In genomic region chr10:117419921-117420320, GRCh38 we compare ENCODE assay signal across 22 cellular contexts. TPM values are rescaled to one million over a fixed set of nuclear protein-coding genes. Genes with fewer than 3 reads are reported as not detected.
DNase-seq lines count a peak whose midpoint lies in the region; ATAC-seq, FAIRE-seq and TF ChIP-seq lines count a peak whose summit lies in the region.
"Had no signal": no experiment of that assay in that cellular context is flagged by ENCODE, and none has a peak within 500 bp of the region (broad histone marks: within the 10 kb centered on the region; RNA-seq: fewer than 3 reads in every experiment).

No MANE protein-coding gene starts in this region.

- H2AFZ ChIP-seq in Loucy (ENCODE audit: low read length) (no peak overlapping the region), H1 (ENCODE audit: low read length) (peak overlapping the region; percentile 67)

- no peak overlapping the region for H3K9ac ChIP-seq in Loucy (ENCODE audit: low read depth, low read length, poor library complexity, severe bottlenecking)
- H3K9ac ChIP-seq in H1 (replicated peaks in 1 of 4; ENCODE audit: extremely low read depth in 1 of 4, low read depth in 3 of 4, low read length in 3 of 4) = no peak overlapping the region

- no peak overlapping the region for H3K4me2 ChIP-seq in Loucy (ENCODE audit: low read depth, low read length, poor library complexity, severe bottlenecking)
- H3K4me2 ChIP-seq in H1 (ENCODE audit: insufficient read depth in 1 of 2, low read depth in 2 of 2, low read length in 2 of 2) = no peak overlapping the region

- H3K79me2 ChIP-seq in Loucy (ENCODE audit: insufficient read depth, low read length) = peaks cover 98% of the 10 kb centered on the region
- no peaks in the 10 kb centered on the region for H3K79me2 ChIP-seq in H1 (ENCODE audit: control insufficient read depth in 1 of 2, insufficient read depth in 2 of 2, low read length in 2 of 2)

- H3K14ac ChIP-seq in H1 (ENCODE audit: insufficient read length) = no peak overlapping the region

- H3K4ac ChIP-seq in H1 (replicated peaks; ENCODE audit: insufficient read length, low read depth, low read length) = no peak overlapping the region

- H2BK12ac ChIP-seq in H1 (ENCODE audit: low read depth, low read length) = no peak overlapping the region

- H3F3A ChIP-seq in Loucy (ENCODE audit: low read depth) = no peaks in the 10 kb centered on the region

- peak; percentile 28; the same call in 1 of the 2 replicates for TF ChIP-seq CTCF in Loucy (conservative IDR thresholded peaks at IDR 0.05; ENCODE audit: low read length)
- TF ChIP-seq CTCF in H1 (IDR thresholded peaks at IDR 0.05; ENCODE audit: control extremely low read depth in 1 of 3, insufficient read depth in 1 of 3, low read depth in 1 of 3, low read length in 3 of 3) = no peak
- TF ChIP-seq CTCF in RWPE1 (conservative IDR thresholded peaks at IDR 0.05; ENCODE audit: low read depth) = no peak

- H3K9me2 ChIP-seq in Loucy (replicated peaks; ENCODE audit: low read depth, low read length) = no peaks in the 10 kb centered on the region

- H3K36me3 ChIP-seq in Loucy (ENCODE audit: insufficient read depth, low read length) = no peaks in the 10 kb centered on the region
- H3K36me3 ChIP-seq in H1 (ENCODE audit: control insufficient read depth in 2 of 4, insufficient read depth in 4 of 4, low read length in 3 of 4) = no peaks in the 10 kb centered on the region
- H3K36me3 ChIP-seq: sigmoid colon had no signal

- H3K4me3 ChIP-seq in Loucy (ENCODE audit: low read length, poor library complexity, severe bottlenecking) = no peak overlapping the region
- no peak overlapping the region for H3K4me3 ChIP-seq in H1 (ENCODE audit: extremely low read depth in 1 of 4, insufficient read depth in 2 of 4, low read depth in 3 of 4, low read length in 4 of 4)
- H3K4me3 ChIP-seq: GM12878, sigmoid colon had no signal

- H3K56ac ChIP-seq in H1 (replicated peaks; ENCODE audit: insufficient read length, low read depth, low read length) = no peak overlapping the region

- no peak overlapping the region for H2BK15ac ChIP-seq in H1 (ENCODE audit: low read length)

- TF ChIP-seq RAD21 in H1 (IDR thresholded peaks at IDR 0.05 in 1 of 2, conservative IDR thresholded peaks at IDR 0.05 in 1 of 2; ENCODE audit: low read depth in 2 of 2, low read length in 2 of 2) = no peak; a peak in 1 of 4 replicates

- WGBS in H1 (ENCODE audit: extremely low coverage in 1 of 2, insufficient coverage in 1 of 2, insufficient read length in 1 of 2, insufficient replicate concordance in 2 of 2, low coverage in 1 of 2, low lambda C conversion rate in 2 of 2, missing lambda C conversion rate in 1 of 2), 2 experiments = 90% methylated on average over 5 of the region's 5 CpGs; no CpG with 5 or more reads in 1 of the 2 experiments

- H3K79me1 ChIP-seq in H1 (ENCODE audit: low read depth, low read length) = no peaks in the 10 kb centered on the region

- no peak overlapping the region for H4K91ac ChIP-seq in H1 (replicated peaks; ENCODE audit: insufficient read length, low read length)

- ATAC-seq in GM18867 (IDR thresholded peaks at IDR 0.05; ENCODE audit: unreplicated experiment) = no peak
- ATAC-seq: GM12878 had no signal

- H3K9me3 ChIP-seq in Loucy (ENCODE audit: insufficient read depth, low read depth, low read length) (no peaks in the 10 kb centered on the region), H1 (ENCODE audit: insufficient read depth in 2 of 2, low read depth in 1 of 2, low read length in 1 of 2) (no peaks in the 10 kb centered on the region; a peak in 1 of 4 replicates)

- H3K4me1 ChIP-seq in Loucy (ENCODE audit: insufficient read depth, low read length, poor library complexity, severe bottlenecking) (peaks cover 92% of the 10 kb centered on the region), H1 (replicated peaks in 1 of 4; ENCODE audit: control insufficient read depth in 3 of 4, insufficient read depth in 4 of 4, low read length in 3 of 4) (peaks cover 0 to 7% (median 2%) of the 10 kb centered on the region in 4 experiments; a peak in 2 of 7 replicates)
- H3K4me1 ChIP-seq: sigmoid colon had no signal

- no peak overlapping the region for H2BK120ac ChIP-seq in H1 (replicated peaks; ENCODE audit: low read depth, low read length)

- H3K23ac ChIP-seq in H1 (ENCODE audit: insufficient read length) = no peak overlapping the region

- no peak overlapping the region for H2BK20ac ChIP-seq in H1 (ENCODE audit: low read length)

- H3K27me3 ChIP-seq in Loucy (ENCODE audit: insufficient read depth, low read length, poor library complexity, severe bottlenecking) (no peaks in the 10 kb centered on the region), H1 (replicated peaks in 1 of 4; ENCODE audit: control insufficient read depth in 3 of 4, extremely low read depth in 1 of 4, insufficient read depth in 3 of 4, low read length in 3 of 4) (no peaks in the 10 kb centered on the region)
- H3K27me3 ChIP-seq: sigmoid colon had no signal

- no peak overlapping the region for H3K18ac ChIP-seq in H1 (ENCODE audit: extremely low read depth, low read length)

- DNase-seq in Daoy (ENCODE audit: low read depth) (peak; percentile 57), H1 (ENCODE audit: low read depth in 1 of 2, low spot score in 2 of 2) (no peak), kidney tubule cell (ENCODE audit: low spot score) (peak; percentile 80), occipital lobe (lab: John Stamatoyannopoulos, UW) (no peak), T1000 (lab: John Stamatoyannopoulos, UW) (no peak), RWPE1 (ENCODE audit: low spot score) (no peak)
- DNase-seq: activated CD4-positive, alpha-beta T cell treated with anti-CD3 and anti-CD28 coated beads, Interleukin-2, amount 10 ng/mL, durations not matched to agents 7 days and 5 days; activated CD8-positive, alpha-beta memory T cell treated with anti-CD3 and anti-CD28 coated beads, Interleukin-2, amount 50 U/mL, for 4 hours; activated gamma-delta T cell; AML-193; COR-L47; H7; NCI-H2029 treated with DMSO at 0.1 percent for 48 hours; NCI-H446 treated with DMSO at 0.1 percent for 48 hours; NK-92 treated with Interleukin-12 subunit alpha and Interleukin-12 subunit beta, amount 100 ng/mL, for 24 hours; sigmoid colon; stimulated activated naive CD4-positive, alpha-beta T cell treated with Interleukin-2 at 50 U/mL for 16 hours; SW 1271 had no signal

- no peak overlapping the region for H4K5ac ChIP-seq in H1 (ENCODE audit: insufficient read length, low read depth, low read length)

- no peak for TF ChIP-seq POLR2A in H1 (IDR thresholded peaks at IDR 0.05; ENCODE audit: control extremely low read depth in 1 of 2, low read depth in 2 of 2, low read length in 2 of 2)

- no peaks in the 10 kb centered on the region for H4K20me1 ChIP-seq in Loucy (ENCODE audit: insufficient read depth, low read length, poor library complexity, severe bottlenecking)
- no peaks in the 10 kb centered on the region for H4K20me1 ChIP-seq in H1 (replicated peaks in 1 of 2; ENCODE audit: control insufficient read depth in 1 of 2, insufficient read depth in 2 of 2, low read length in 2 of 2)

- POLR2A ChIA-PET in H1 (lab: Charles Lee; ENCODE audit: partially characterized antibody) = no interaction called here
- POLR2A ChIA-PET in RWPE1 (lab: Yijun Ruan, JAX; ENCODE audit: low non-redundant PET) = no interaction called here

- FAIRE-seq in H1 (lab: Jason Lieb, UNC) = no peak
- FAIRE-seq: G401.6, GM12878 had no signal

- H2BK5ac ChIP-seq in H1 (ENCODE audit: low read depth, low read length) = 0 out of 2 replicates have a peak overlapping the region, but pooled peaks have one; percentile 2

- CTCF ChIA-PET in H1 (lab: Charles Lee; ENCODE audit: partially characterized antibody) (interaction anchor here (1.0 to 1.9 kb wide), 3 partner anchors 13 to 23 kb away, joined by 3 to 4 read pairs (median 4); no protein-coding TSS in a partner anchor), RWPE1 (lab: Yijun Ruan, JAX) (interaction anchor here (0.6 to 0.7 kb wide), 2 partner anchors 438 to 855 kb away, joined by 3 read pairs; no protein-coding TSS in a partner anchor)

- no peak for TF ChIP-seq EP300 in H1 (IDR thresholded peaks at IDR 0.05; ENCODE audit: borderline replicate concordance in 1 of 2, low read depth in 2 of 2, low read length in 2 of 2)

- no peak overlapping the region for H4K8ac ChIP-seq in H1 (ENCODE audit: extremely low read depth, insufficient read depth, low read length)

- no peak overlapping the region for H2AK5ac ChIP-seq in H1 (ENCODE audit: low read depth, low read length)

- H3K23me2 ChIP-seq in H1 (ENCODE audit: low read depth, low read length) = no peaks in the 10 kb centered on the region

- no peak overlapping the region for H3K27ac ChIP-seq in H1 (ENCODE audit: low read depth, low read length)
- H3K27ac ChIP-seq in RWPE1 = no peak overlapping the region
- H3K27ac ChIP-seq: sigmoid colon had no signal

TF ChIP-seq in H1, 55 proteins besides CTCF, POLR2A, EP300 and RAD21:
- no peak for TF ChIP-seq SIN3A (conservative IDR thresholded peaks at IDR 0.05 in 1 of 2, IDR thresholded peaks at IDR 0.05 in 1 of 2; ENCODE audit: low read depth in 1 of 2, low read length in 2 of 2)
- TF ChIP-seq, protein P1, sequence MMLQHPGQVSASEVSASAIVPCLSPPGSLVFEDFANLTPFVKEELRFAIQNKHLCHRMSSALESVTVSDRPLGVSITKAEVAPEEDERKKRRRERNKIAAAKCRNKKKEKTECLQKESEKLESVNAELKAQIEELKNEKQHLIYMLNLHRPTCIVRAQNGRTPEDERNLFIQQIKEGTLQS (IDR thresholded peaks at IDR 0.05; ENCODE audit: insufficient read depth, low read depth, low read length) = no peak

RNA-seq across cellular contexts. Expression of gene PDZD8, which starts 44.7 kb away (rescaled TPM):
- 12.6 and 13.2 TPM in 2 replicates for total RNA-seq in Daoy (2014; rRNA removed; shearing (Covaris generic))
- 48.8 and 50.1 TPM in 2 replicates for total RNA-seq in H1 (2021; fragmentation: NEBNext Ultra II Directional; extraction: Animal tissue kit (Norgen Biotek cat#: 25700))
- polyA plus RNA-seq in H1 (2011; rRNA removed) = 6.7 and 10.9 TPM in 2 replicates
- polyA plus RNA-seq in H1 (2011; cell fraction: cytosol; rRNA removed) = 14.2 TPM
- 22.0 TPM for polyA plus RNA-seq in H1 (2011; cell fraction: nucleus; rRNA removed)
- 16.8 to 29.7 TPM (median 21.9 TPM) in 4 replicates for polyA plus RNA-seq in H1 (2012, experiment 1 of 2)
- 0.97 TPM for polyA plus RNA-seq in H1 (2012, experiment 2 of 2)
- polyA plus RNA-seq in H1 (2013, experiment 1 of 2) = 27.3 TPM
- 28.1 TPM for polyA plus RNA-seq in H1 (2013, experiment 2 of 2)
- polyA minus RNA-seq in H1 (2011; rRNA and poly(A)+ RNA removed) = 69.6 and 96.0 TPM in 2 replicates
- 41.8 TPM for polyA minus RNA-seq in H1 (2011; cell fraction: cytosol; rRNA and poly(A)+ RNA removed)
- polyA minus RNA-seq in H1 (2011; cell fraction: nucleus; rRNA and poly(A)+ RNA removed) = 140 TPM
- total RNA-seq in occipital lobe = 28.1 TPM

Comparison
In these comparisons a context has a peak if more than half of its experiments do, and no peak if none do; other contexts are left out.
1. DNase-seq: peak in Daoy (single experiment) and kidney tubule cell (single experiment); none in H1 (0 of 2), occipital lobe (single experiment), T1000 (single experiment) and RWPE1 (single experiment).